1 cellular context compared by ENCODE assay signal in genomic region chr14:102625564-102626296, GRCh38.
TF ChIP-seq lines count a peak whose summit lies in the region.

No MANE protein-coding gene starts in this region.

TF ChIP-seq in liver, 16 proteins besides CTCF, POLR2A, EP300 and RAD21 (continued from another document):
- TF ChIP-seq, protein P1, sequence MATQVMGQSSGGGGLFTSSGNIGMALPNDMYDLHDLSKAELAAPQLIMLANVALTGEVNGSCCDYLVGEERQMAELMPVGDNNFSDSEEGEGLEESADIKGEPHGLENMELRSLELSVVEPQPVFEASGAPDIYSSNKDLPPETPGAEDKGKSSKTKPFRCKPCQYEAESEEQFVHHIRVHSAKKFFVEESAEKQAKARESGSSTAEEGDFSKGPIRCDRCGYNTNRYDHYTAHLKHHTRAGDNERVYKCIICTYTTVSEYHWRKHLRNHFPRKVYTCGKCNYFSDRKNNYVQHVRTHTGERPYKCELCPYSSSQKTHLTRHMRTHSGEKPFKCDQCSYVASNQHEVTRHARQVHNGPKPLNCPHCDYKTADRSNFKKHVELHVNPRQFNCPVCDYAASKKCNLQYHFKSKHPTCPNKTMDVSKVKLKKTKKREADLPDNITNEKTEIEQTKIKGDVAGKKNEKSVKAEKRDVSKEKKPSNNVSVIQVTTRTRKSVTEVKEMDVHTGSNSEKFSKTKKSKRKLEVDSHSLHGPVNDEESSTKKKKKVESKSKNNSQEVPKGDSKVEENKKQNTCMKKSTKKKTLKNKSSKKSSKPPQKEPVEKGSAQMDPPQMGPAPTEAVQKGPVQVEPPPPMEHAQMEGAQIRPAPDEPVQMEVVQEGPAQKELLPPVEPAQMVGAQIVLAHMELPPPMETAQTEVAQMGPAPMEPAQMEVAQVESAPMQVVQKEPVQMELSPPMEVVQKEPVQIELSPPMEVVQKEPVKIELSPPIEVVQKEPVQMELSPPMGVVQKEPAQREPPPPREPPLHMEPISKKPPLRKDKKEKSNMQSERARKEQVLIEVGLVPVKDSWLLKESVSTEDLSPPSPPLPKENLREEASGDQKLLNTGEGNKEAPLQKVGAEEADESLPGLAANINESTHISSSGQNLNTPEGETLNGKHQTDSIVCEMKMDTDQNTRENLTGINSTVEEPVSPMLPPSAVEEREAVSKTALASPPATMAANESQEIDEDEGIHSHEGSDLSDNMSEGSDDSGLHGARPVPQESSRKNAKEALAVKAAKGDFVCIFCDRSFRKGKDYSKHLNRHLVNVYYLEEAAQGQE (IDR thresholded peaks at IDR 0.05): no peak
- TF ChIP-seq FOXA1 (IDR thresholded peaks at IDR 0.05): no peak
- TF ChIP-seq, protein P2, sequence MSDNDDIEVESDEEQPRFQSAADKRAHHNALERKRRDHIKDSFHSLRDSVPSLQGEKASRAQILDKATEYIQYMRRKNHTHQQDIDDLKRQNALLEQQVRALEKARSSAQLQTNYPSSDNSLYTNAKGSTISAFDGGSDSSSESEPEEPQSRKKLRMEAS (IDR thresholded peaks at IDR 0.05): peak; percentile 28
- TF ChIP-seq TAF1 (conservative IDR thresholded peaks at IDR 0.05): no peak
- peak; percentile 36 for TF ChIP-seq ZBTB33 (IDR thresholded peaks at IDR 0.05)
- TF ChIP-seq YY1 (IDR thresholded peaks at IDR 0.05): no peak
- TF ChIP-seq EGR1 (IDR thresholded peaks at IDR 0.05; ENCODE audit: low read depth in 2 of 2): no peak
- no peak for TF ChIP-seq SP1 (IDR thresholded peaks at IDR 0.05)
- TF ChIP-seq HNF4A (conservative IDR thresholded peaks at IDR 0.05): peak; percentile 74 to 90
- peak; percentile 60 to 71 for TF ChIP-seq JUND (IDR thresholded peaks at IDR 0.05)
- TF ChIP-seq GABPA (IDR thresholded peaks at IDR 0.05 in 1 of 2, conservative IDR thresholded peaks at IDR 0.05 in 1 of 2): no peak
- peak; percentile 33 to 70 for TF ChIP-seq RXRA (IDR thresholded peaks at IDR 0.05)
- TF ChIP-seq, protein P3, sequence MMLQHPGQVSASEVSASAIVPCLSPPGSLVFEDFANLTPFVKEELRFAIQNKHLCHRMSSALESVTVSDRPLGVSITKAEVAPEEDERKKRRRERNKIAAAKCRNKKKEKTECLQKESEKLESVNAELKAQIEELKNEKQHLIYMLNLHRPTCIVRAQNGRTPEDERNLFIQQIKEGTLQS (IDR thresholded peaks at IDR 0.05): no peak
- no peak for TF ChIP-seq FOXA2 (IDR thresholded peaks at IDR 0.05)
